In the genomic region with DNA sequence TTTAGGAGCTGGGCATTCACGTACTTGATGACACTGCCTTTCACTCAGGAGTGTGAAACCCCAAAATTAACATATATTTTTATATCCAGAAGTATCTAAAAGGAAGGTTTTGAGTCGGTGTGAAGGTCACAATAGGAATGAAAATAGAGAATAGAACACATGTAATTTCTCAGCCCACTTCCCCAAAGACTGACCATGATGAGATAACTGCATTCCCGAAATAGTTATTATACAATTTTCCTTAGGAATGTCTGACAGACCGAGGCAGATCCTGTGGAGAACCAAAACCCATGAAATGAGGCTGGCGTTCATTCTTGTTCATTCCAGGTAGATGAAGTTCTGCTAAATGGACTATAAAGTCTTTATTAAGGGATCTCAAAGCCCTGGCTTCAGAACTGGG, we compare ENCODE assay signal across 27 cellular contexts. TPM values are rescaled to one million over a fixed set of nuclear protein-coding genes. Genes with fewer than 3 reads are reported as not detected.
DNase-seq lines count a peak whose midpoint lies in the region; ATAC-seq, FAIRE-seq and TF ChIP-seq lines count a peak whose summit lies in the region.
"Had no signal": no experiment of that assay in that cellular context is flagged by ENCODE, and none has a peak within 500 bp of the region (broad histone marks: within the 10 kb centered on the region; RNA-seq: fewer than 3 reads in every experiment).

No MANE protein-coding gene starts in this region.

- H3K4ac ChIP-seq in mesenchymal stem cell (ENCODE audit: low read depth in 1 of 2, low read length in 2 of 2), result no peak overlapping the region

- no peak overlapping the region for H3K14ac ChIP-seq in mesenchymal stem cell (ENCODE audit: low read length in 2 of 2)

- in situ Hi-C loops in ACHN (cut with HindIII; ENCODE audit: low pct_ligation_motif_present, low pct_unique_long_range_greater_than_20kb, low sequenced_read_pairs), result no loop called here

- H3K9me3 ChIP-seq in mesenchymal stem cell (ENCODE audit: control insufficient read depth, low read length), result peaks cover 20% of the 10 kb centered on the region
- H3K9me3 ChIP-seq in stomach, result peaks cover 0 to 5% (median 1%) of the 10 kb centered on the region in 4 donors
- H3K9me3 ChIP-seq in pancreas, result no peaks in the 10 kb centered on the region
- H3K9me3 ChIP-seq: ascending aorta, testis had no signal

- no peak overlapping the region for H2BK120ac ChIP-seq in mesenchymal stem cell (ENCODE audit: low read depth, low read length)

- intact Hi-C loops in stomach (cut with DNase I; ENCODE audit: low total_unique reads) (no loop called here), pancreas (cut with DNase I) (no loop called here)

- H3K79me1 ChIP-seq in mesenchymal stem cell (replicated peaks; ENCODE audit: low read length, poor library complexity, severe bottlenecking), result peaks cover 37% of the 10 kb centered on the region

- peak overlapping the region; percentile 98 for H3K27ac Mint-ChIP-seq in chondrocyte (ENCODE audit: unreplicated experiment)
- H3K27ac Mint-ChIP-seq: activated naive CD8-positive, alpha-beta T cell; T-helper 17 cell had no signal

- TF ChIP-seq CTCF in chondrocyte (IDR thresholded peaks at IDR 0.05) (no peak), stomach (IDR thresholded peaks at IDR 0.05) (no peak), pancreas (IDR thresholded peaks at IDR 0.05) (no peak)

- H3K18ac ChIP-seq in mesenchymal stem cell (ENCODE audit: low read depth in 1 of 2, low read length in 2 of 2), result no peak overlapping the region

- 68% methylated on average over 3 of the region's 5 CpGs for WGBS in mesenchymal stem cell
- 88 to 93% (median 89%) methylated on average over 5 of the region's 5 CpGs for WGBS in stomach, 5 donors
- 78 to 84% methylated on average over 5 of the region's 5 CpGs for WGBS in pancreas, 2 donors

- no peak for FAIRE-seq in pancreas (lab: Jason Lieb, UNC)

- peaks cover 49 to 99% of the 10 kb centered on the region in 2 experiments for H3K36me3 ChIP-seq in mesenchymal stem cell (ENCODE audit: control insufficient read depth in 1 of 2, insufficient read depth in 2 of 2, low read depth in 1 of 2, low read length in 2 of 2)
- peaks cover 80 to 100% (median 100%) of the 10 kb centered on the region in 4 donors for H3K36me3 ChIP-seq in stomach
- peaks cover 9 to 76% (median 34%) of the 10 kb centered on the region in 3 donors for H3K36me3 ChIP-seq in pancreas

- H2BK12ac ChIP-seq in mesenchymal stem cell (ENCODE audit: low read length in 2 of 2), result no peak overlapping the region

- no peak for TF ChIP-seq POLR2A in stomach (IDR thresholded peaks at IDR 0.05)

- ATAC-seq in GM21360 (IDR thresholded peaks at IDR 0.05; ENCODE audit: unreplicated experiment) (no peak), HG03196 (IDR thresholded peaks at IDR 0.05; ENCODE audit: unreplicated experiment) (no peak), pancreas (no peak)
- ATAC-seq: activated CD4-positive, CD25-positive, alpha-beta regulatory T cell treated with anti-CD3 and anti-CD28 coated beads, Interleukin-2, amount 50 U/mL, for 24 hours; T-helper 17 cell had no signal

- no peak overlapping the region for H2BK15ac ChIP-seq in mesenchymal stem cell (ENCODE audit: low read depth, poor library complexity, severe bottlenecking)

- peak overlapping the region; percentile 86 for H2AK5ac ChIP-seq in mesenchymal stem cell (ENCODE audit: low read length, severe bottlenecking)

- H3K27me3 ChIP-seq in mesenchymal stem cell (ENCODE audit: control insufficient read depth in 1 of 2, insufficient read depth in 1 of 2, low read length in 2 of 2), result no peaks in the 10 kb centered on the region
- H3K27me3 ChIP-seq in stomach, result no peaks in the 10 kb centered on the region
- no peaks in the 10 kb centered on the region for H3K27me3 ChIP-seq in pancreas
- H3K27me3 ChIP-seq: ascending aorta, neutrophil, testis had no signal

- peaks cover 41% of the 10 kb centered on the region for H3K36me3 Mint-ChIP-seq in chondrocyte (ENCODE audit: low read depth)

- H3K23ac ChIP-seq in mesenchymal stem cell (ENCODE audit: low read length in 2 of 2), result no peak overlapping the region

- no peak overlapping the region for H4K91ac ChIP-seq in mesenchymal stem cell (ENCODE audit: low read length)

- no peak overlapping the region for H2AFZ ChIP-seq in mesenchymal stem cell (ENCODE audit: low read depth, low read length)

- no peaks in the 10 kb centered on the region for H3K9me3 Mint-ChIP-seq in chondrocyte (ENCODE audit: low read depth)
- H3K9me3 Mint-ChIP-seq: CD4-positive, alpha-beta memory T cell had no signal

- TF ChIP-seq EP300 in Ishikawa (IDR thresholded peaks at IDR 0.05; ENCODE audit: borderline replicate concordance) (no peak), stomach (IDR thresholded peaks at IDR 0.05) (no peak)

- H3K4me1 ChIP-seq in mesenchymal stem cell (ENCODE audit: control insufficient read depth, insufficient read depth, low read depth, low read length), result peaks cover 9% of the 10 kb centered on the region
- peaks cover 0 to 3% (median 0%) of the 10 kb centered on the region in 4 donors for H3K4me1 ChIP-seq in stomach
- H3K4me1 ChIP-seq in pancreas, result no peaks in the 10 kb centered on the region
- H3K4me1 ChIP-seq: ascending aorta, testis had no signal

- no peak overlapping the region for H3K9ac ChIP-seq in mesenchymal stem cell (ENCODE audit: low read length)

- peak overlapping the region; percentile 54 for H3K4me3 Mint-ChIP-seq in chondrocyte (ENCODE audit: unreplicated experiment)
- H3K4me3 Mint-ChIP-seq: activated naive CD8-positive, alpha-beta T cell; CD4-positive, alpha-beta memory T cell; T-helper 17 cell had no signal

- H3K4me3 ChIP-seq in mesenchymal stem cell (ENCODE audit: insufficient read depth in 1 of 2, low read depth in 1 of 2, low read length in 2 of 2) (no peak overlapping the region), stomach (no peak overlapping the region), pancreas (no peak overlapping the region)
- H3K4me3 ChIP-seq: ascending aorta, testis had no signal

- TF ChIP-seq RAD21 in Ishikawa (IDR thresholded peaks at IDR 0.05; ENCODE audit: low read depth), result no peak

- H3K4me1 Mint-ChIP-seq in chondrocyte (ENCODE audit: low read depth), result peaks cover 27% of the 10 kb centered on the region

- H2BK5ac ChIP-seq in mesenchymal stem cell (ENCODE audit: low read depth, low read length, poor library complexity, severe bottlenecking), result peak overlapping the region; percentile 66

- H3K4me2 ChIP-seq in mesenchymal stem cell (ENCODE audit: low read length, poor library complexity, severe bottlenecking), result peak overlapping the region; percentile 36

- DNase-seq in ACHN (peak; percentile 33), chondrocyte (ENCODE audit: low spot score) (no peak), mesenchymal stem cell (no peak), stomach (no peak), pancreas (no peak)
- DNase-seq: 8988T; activated CD4-positive, alpha-beta T cell treated with anti-CD3 and anti-CD28 coated beads, Interleukin-2, amount 50 U/mL, for 48 hours; activated CD8-positive, alpha-beta memory T cell treated with anti-CD3 and anti-CD28 coated beads, Interleukin-2, amount 50 U/mL, for 48 hours; CD4-positive, alpha-beta memory T cell; DMS 273 treated with DMSO at 0.1 percent for 48 hours; HCEC 1CT; head of caudate nucleus; mammary epithelial cell; NCI-H1436 treated with DMSO at 0.1 percent for 48 hours; NCI-H446 treated with DMSO at 0.1 percent for 48 hours; NCI-H82; stimulated activated naive CD4-positive, alpha-beta T cell treated with Interleukin-2 at 50 U/mL for 16 hours; T-helper 17 cell; testis had no signal

- H3K27me3 Mint-ChIP-seq in chondrocyte (ENCODE audit: low read depth), result no peaks in the 10 kb centered on the region
- H3K27me3 Mint-ChIP-seq: activated naive CD8-positive, alpha-beta T cell; CD4-positive, alpha-beta memory T cell; T-helper 17 cell had no signal

- H3K27ac ChIP-seq in mesenchymal stem cell (ENCODE audit: low read length, poor library complexity, severe bottlenecking) (peak overlapping the region; percentile 97), stomach (no peak overlapping the region), pancreas (no peak overlapping the region)
- H3K27ac ChIP-seq: ascending aorta, neutrophil, testis had no signal

- H4K8ac ChIP-seq in mesenchymal stem cell (ENCODE audit: low read length), result no peak overlapping the region

TF ChIP-seq in Ishikawa, 13 proteins besides CTCF, POLR2A, EP300 and RAD21 (continues in another document):
- TF ChIP-seq TEAD4 (IDR thresholded peaks at IDR 0.05) (peak; percentile 47), ZBTB7A (IDR thresholded peaks at IDR 0.05; ENCODE audit: low read depth) (no peak), CEBPB (IDR thresholded peaks at IDR 0.05) (no peak), FOXM1 (IDR thresholded peaks at IDR 0.05; ENCODE audit: borderline replicate concordance, low read depth) (no peak), CREB1 (IDR thresholded peaks at IDR 0.05; ENCODE audit: low read depth) (no peak), TAF1 (IDR thresholded peaks at IDR 0.05; ENCODE audit: low read depth) (no peak), TCF12 (IDR thresholded peaks at IDR 0.05; ENCODE audit: low read depth) (no peak), NFIC (IDR thresholded peaks at IDR 0.05) (0 out of 2 replicates have a peak, but pooled peaks have one; percentile 6), EGR1 (IDR thresholded peaks at IDR 0.05) (no peak), YY1 (IDR thresholded peaks at IDR 0.05; ENCODE audit: low read depth) (no peak)
- TF ChIP-seq, protein P1, sequence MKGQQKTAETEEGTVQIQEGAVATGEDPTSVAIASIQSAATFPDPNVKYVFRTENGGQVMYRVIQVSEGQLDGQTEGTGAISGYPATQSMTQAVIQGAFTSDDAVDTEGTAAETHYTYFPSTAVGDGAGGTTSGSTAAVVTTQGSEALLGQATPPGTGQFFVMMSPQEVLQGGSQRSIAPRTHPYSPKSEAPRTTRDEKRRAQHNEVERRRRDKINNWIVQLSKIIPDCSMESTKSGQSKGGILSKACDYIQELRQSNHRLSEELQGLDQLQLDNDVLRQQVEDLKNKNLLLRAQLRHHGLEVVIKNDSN (IDR thresholded peaks at IDR 0.05), result no peak
- TF ChIP-seq, protein P2, sequence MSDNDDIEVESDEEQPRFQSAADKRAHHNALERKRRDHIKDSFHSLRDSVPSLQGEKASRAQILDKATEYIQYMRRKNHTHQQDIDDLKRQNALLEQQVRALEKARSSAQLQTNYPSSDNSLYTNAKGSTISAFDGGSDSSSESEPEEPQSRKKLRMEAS (IDR thresholded peaks at IDR 0.05), result no peak

RNA-seq across cellular contexts. Expression of a gene that starts 10.3 kb away (rescaled TPM):
- total RNA-seq in chondrocyte (70.9 to 83.5 TPM (median 75.3 TPM) in 3 replicates), stomach (10 to 100 TPM; 13.4 to 83.4 (median 33.4) TPM), pancreas (10 to 100 TPM; 27.0 to 43.8 (median 34.3) TPM)
- polyA plus RNA-seq in mesenchymal stem cell (2013, experiment 1 of 2), result 50.4 TPM
- 52.6 TPM for polyA plus RNA-seq in mesenchymal stem cell (2013, experiment 2 of 2)
- polyA plus RNA-seq in stomach (10 to 100 TPM; 33.4 to 59.7 (median 50.9) TPM), pancreas (10 to 100 TPM; 23.7 to 32.1 TPM)

RNA-seq across cellular contexts. Expression of a gene that starts 34.9 kb away (rescaled TPM):
- total RNA-seq in chondrocyte, result not detected in 3 replicates
- not detected for polyA plus RNA-seq in mesenchymal stem cell (2013, experiment 1 of 2)
- polyA plus RNA-seq in mesenchymal stem cell (2013, experiment 2 of 2), result not detected
- total RNA-seq in stomach, result 1 to 10 TPM in 4 of 5 donors, under 1 TPM in 1; 0.55 to 7.6 (median 2.9) TPM
- polyA plus RNA-seq in stomach, result 1 to 10 TPM in 1 of 3 donors, under 1 TPM in 2; 0.43 to 2.0 (median 0.92) TPM
- total RNA-seq in pancreas, result 1 to 10 TPM in 3 of 6 donors, under 1 TPM in 3; 0.09 to 3.4 (median 0.74) TPM
- polyA plus RNA-seq in pancreas, result under 1 TPM; 0.21 to 0.80 TPM
- total RNA-seq: CD4-positive, alpha-beta memory T cell; RPMI7951 had no signal
- polyA plus RNA-seq: CD4-positive, alpha-beta memory T cell had no signal
